16 cellular contexts compared by ENCODE assay signal in the genomic region with DNA sequence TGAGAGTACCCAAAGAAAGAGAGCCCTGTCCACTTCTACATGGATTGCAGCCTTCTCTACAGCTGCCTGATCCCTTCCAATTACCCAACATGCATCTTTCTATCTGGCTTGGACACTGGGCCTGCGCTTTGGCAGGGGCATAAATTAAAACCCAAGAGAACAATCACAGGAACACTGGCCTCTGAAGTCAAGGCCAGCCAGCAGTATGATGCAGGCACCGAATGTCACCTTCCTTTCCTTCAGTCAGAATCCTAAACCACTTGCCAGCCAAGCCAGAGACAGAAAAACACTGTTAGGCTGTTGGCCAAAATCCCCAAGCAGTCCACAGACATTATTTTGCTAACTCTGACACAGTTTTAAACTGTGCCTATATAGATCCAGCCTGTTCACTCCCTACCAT.
DNase-seq lines count a peak whose midpoint lies in the region; ATAC-seq and TF ChIP-seq lines count a peak whose summit lies in the region.
"Had no signal": no experiment of that assay in that cellular context is flagged by ENCODE, and none has a peak within 500 bp of the region (broad histone marks: within the 10 kb centered on the region; RNA-seq: fewer than 3 reads in every experiment).

No MANE protein-coding gene starts in this region.

- H3K36me3 Mint-ChIP-seq in brain = no peaks in the 10 kb centered on the region
- peaks cover 4% of the 10 kb centered on the region for H3K36me3 Mint-ChIP-seq in activated naive CD8-positive, alpha-beta T cell treated with anti-CD3 and anti-CD28 coated beads, Interleukin-2, amount 50 U/mL, for 24 hours (ENCODE audit: low read depth)
- H3K36me3 Mint-ChIP-seq: natural killer cell; stimulated activated effector memory CD8-positive, alpha-beta T cell treated with anti-CD3 and anti-CD28 coated beads, Interleukin-12 subunit alpha, Interleukin-12 subunit beta, amount 100 ng/mL, for 72 hours had no signal

- dilution Hi-C loops in IMR-90 (cut with HindIII; ENCODE audit: low sequenced_read_pairs, unreplicated experiment) = no loop called here

- H2BK20ac ChIP-seq in IMR-90 (ENCODE audit: low read depth, low read length) = peak overlapping the region; percentile 32; the same call in 1 of the 2 replicates

- no peak overlapping the region for H3K27ac ChIP-seq in IMR-90 (ENCODE audit: insufficient read depth, low read length)
- peak overlapping the region; percentile 63 for H3K27ac ChIP-seq in right cardiac atrium (ENCODE audit: low read length)

- H2BK15ac ChIP-seq in IMR-90 (ENCODE audit: low read depth, low read length) = peak overlapping the region; percentile 22; the same call in 2 of the 3 replicates

- peaks cover 8% of the 10 kb centered on the region for H3K27me3 Mint-ChIP-seq in brain
- no peaks in the 10 kb centered on the region for H3K27me3 Mint-ChIP-seq in activated naive CD8-positive, alpha-beta T cell treated with anti-CD3 and anti-CD28 coated beads, Interleukin-2, amount 50 U/mL, for 24 hours
- H3K27me3 Mint-ChIP-seq: activated naive CD8-positive, alpha-beta T cell treated with anti-CD3 and anti-CD28 coated beads, Interleukin-2, amount 10 ng/mL, durations not matched to agents 7 days and 5 days had no signal

- H3K9me1 ChIP-seq in IMR-90 (ENCODE audit: insufficient read depth, low read length) = peaks cover 4% of the 10 kb centered on the region

- H3K4me1 Mint-ChIP-seq in brain = peaks cover 7% of the 10 kb centered on the region
- H3K4me1 Mint-ChIP-seq in activated naive CD8-positive, alpha-beta T cell treated with anti-CD3 and anti-CD28 coated beads, Interleukin-2, amount 50 U/mL, for 24 hours = peaks cover 40% of the 10 kb centered on the region

- H3K27ac Mint-ChIP-seq in brain = peak overlapping the region in 3 of 5 experiments; percentile 13 to 40 (median 37)
- no peak overlapping the region for H3K27ac Mint-ChIP-seq in activated naive CD8-positive, alpha-beta T cell treated with anti-CD3 and anti-CD28 coated beads, Interleukin-2, amount 50 U/mL, for 24 hours
- H3K27ac Mint-ChIP-seq: activated naive CD8-positive, alpha-beta T cell treated with anti-CD3 and anti-CD28 coated beads, Interleukin-2, amount 10 ng/mL, durations not matched to agents 7 days and 5 days; natural killer cell; stimulated activated effector memory CD8-positive, alpha-beta T cell treated with anti-CD3 and anti-CD28 coated beads, Interleukin-12 subunit alpha, Interleukin-12 subunit beta, amount 100 ng/mL, for 72 hours had no signal

- H2AK9ac ChIP-seq in IMR-90 (replicated peaks; ENCODE audit: low read depth, low read length, poor library complexity) = no peak overlapping the region

- TF ChIP-seq CTCF in IMR-90 (conservative IDR thresholded peaks at IDR 0.05; ENCODE audit: low read depth, low read length) = no peak
- no peak for TF ChIP-seq CTCF in brain (conservative IDR thresholded peaks at IDR 0.05)
- TF ChIP-seq CTCF in BE2C (IDR thresholded peaks at IDR 0.05; ENCODE audit: low read depth, low read length) = no peak

- H3K36me3 ChIP-seq in IMR-90 (ENCODE audit: control insufficient read depth, insufficient read depth, low read length) = no peaks in the 10 kb centered on the region
- no peaks in the 10 kb centered on the region for H3K36me3 ChIP-seq in BE2C

- intact Hi-C loops in IMR-90 (cut with micrococcal nuclease) = no loop called here
- intact Hi-C loops in right cardiac atrium (cut with DNase I) = loop anchor here in 1 of 4 donors (10.0 kb wide), 1 partner anchor 106 kb away; no protein-coding TSS in a partner anchor

- no peak overlapping the region for H3K4me3 Mint-ChIP-seq in brain
- H3K4me3 Mint-ChIP-seq in activated naive CD8-positive, alpha-beta T cell treated with anti-CD3 and anti-CD28 coated beads, Interleukin-2, amount 50 U/mL, for 24 hours = no peak overlapping the region
- H3K4me3 Mint-ChIP-seq: activated naive CD8-positive, alpha-beta T cell treated with anti-CD3 and anti-CD28 coated beads, Interleukin-2, amount 10 ng/mL, durations not matched to agents 7 days and 5 days; natural killer cell; stimulated activated effector memory CD8-positive, alpha-beta T cell treated with anti-CD3 and anti-CD28 coated beads, Interleukin-12 subunit alpha, Interleukin-12 subunit beta, amount 100 ng/mL, for 72 hours had no signal

- no peak for ATAC-seq in IMR-90 (ENCODE audit: low read depth)
- ATAC-seq in right cardiac atrium = peak; percentile 94 to 95
- no peak for ATAC-seq in activated naive CD8-positive, alpha-beta T cell treated with anti-CD3 and anti-CD28 coated beads, Interleukin-2, amount 50 U/mL, for 24 hours
- ATAC-seq: natural killer cell; stimulated activated effector memory CD8-positive, alpha-beta T cell treated with anti-CD3 and anti-CD28 coated beads, Interleukin-12 subunit alpha, Interleukin-12 subunit beta, amount 100 ng/mL, for 72 hours had no signal

- no peak overlapping the region for H3K9ac ChIP-seq in IMR-90 (ENCODE audit: low read depth, low read length)

- BruUV-seq in IMR-90 (replicated peaks; lab: Mats Ljungman, UMichigan) = no TSS peak

- peak overlapping the region; percentile 74 for H2BK120ac ChIP-seq in IMR-90 (ENCODE audit: low read depth, low read length)

- H3K4ac ChIP-seq in IMR-90 (ENCODE audit: low read depth, low read length) = peak overlapping the region; percentile 48

- H4K91ac ChIP-seq in IMR-90 (ENCODE audit: insufficient read depth, low read depth, low read length) = no peak overlapping the region

- peak overlapping the region in 1 of 2 experiments; percentile 52; a peak in 1 of 4 replicates for H4K8ac ChIP-seq in IMR-90 (ENCODE audit: low read depth in 2 of 2, low read length in 2 of 2)

- no peaks in the 10 kb centered on the region for H4K20me1 ChIP-seq in IMR-90 (ENCODE audit: insufficient read depth, low read length)

- H3K79me1 ChIP-seq in IMR-90 (ENCODE audit: low read depth in 1 of 2, low read length in 2 of 2) = no peaks in the 10 kb centered on the region

- H2AK5ac ChIP-seq in IMR-90 (ENCODE audit: low read depth, low read length) = peak overlapping the region; percentile 78; the same call in 1 of the 2 replicates

- WGBS in IMR-90 (ENCODE audit: extremely low coverage in 2 of 2, insufficient read length in 1 of 2), 2 experiments = 14% methylated on average over 1 of the region's 2 CpGs; no CpG with 5 or more reads in 1 of the 2 experiments
- 15% methylated on average over 2 of the region's 2 CpGs for WGBS in right cardiac atrium

- H3K4me1 ChIP-seq in IMR-90 (ENCODE audit: control insufficient read depth, insufficient read depth, low read length) = peaks cover 13% of the 10 kb centered on the region
- peaks cover 6% of the 10 kb centered on the region for H3K4me1 ChIP-seq in right cardiac atrium (ENCODE audit: control insufficient read depth, insufficient read depth, low read length)
- no peaks in the 10 kb centered on the region for H3K4me1 ChIP-seq in BE2C

- H3K4me3 ChIP-seq in IMR-90 (ENCODE audit: insufficient read depth, low read depth, low read length) (no peak overlapping the region), right cardiac atrium (ENCODE audit: low read length) (no peak overlapping the region), BE2C (ENCODE audit: low read depth, low read length) (no peak overlapping the region)

- H3K4me2 ChIP-seq in IMR-90 (ENCODE audit: low read depth, low read length) = no peak overlapping the region

- CTCF ChIA-PET in IMR-90 (lab: Yijun Ruan, JAX) = no interaction called here

- peaks cover 4 to 15% (median 6%) of the 10 kb centered on the region in 5 experiments for H3K9me3 Mint-ChIP-seq in brain
- peaks cover 25% of the 10 kb centered on the region for H3K9me3 Mint-ChIP-seq in activated naive CD8-positive, alpha-beta T cell treated with anti-CD3 and anti-CD28 coated beads, Interleukin-2, amount 50 U/mL, for 24 hours

- TF ChIP-seq POLR2A in IMR-90 (IDR thresholded peaks at IDR 0.05; ENCODE audit: low read depth, low read length) = no peak

- H2AFZ ChIP-seq in IMR-90 (replicated peaks; ENCODE audit: low read length, poor library complexity) = no peak overlapping the region

- no peaks in the 10 kb centered on the region for H3K27me3 ChIP-seq in IMR-90 (ENCODE audit: control insufficient read depth, insufficient read depth, low read length)
- H3K27me3 ChIP-seq in right cardiac atrium (ENCODE audit: control insufficient read depth, insufficient read depth) = no peaks in the 10 kb centered on the region
- no peaks in the 10 kb centered on the region for H3K27me3 ChIP-seq in BE2C

- H3K9me3 ChIP-seq in IMR-90 (ENCODE audit: control insufficient read depth, insufficient read depth, low read length) (no peaks in the 10 kb centered on the region), right cardiac atrium (ENCODE audit: control insufficient read depth, low read length) (no peaks in the 10 kb centered on the region), BE2C (no peaks in the 10 kb centered on the region)

- TF ChIP-seq RAD21 in IMR-90 (IDR thresholded peaks at IDR 0.05; ENCODE audit: low read length) = no peak

- H3K14ac ChIP-seq in IMR-90 (replicated peaks; ENCODE audit: low read depth, low read length) = peak overlapping the region; percentile 61

- H3K23ac ChIP-seq in IMR-90 (ENCODE audit: low read depth, low read length) = peak overlapping the region; percentile 62; the same call in 1 of the 2 replicates

- H4K5ac ChIP-seq in IMR-90 (ENCODE audit: low read depth, low read length) = peak overlapping the region; percentile 67; the same call in 1 of the 2 replicates

- in situ Hi-C loops in IMR-90 (cut with MboI; ENCODE audit: low sequenced_read_pairs) = no loop called here

- H3K56ac ChIP-seq in IMR-90 (ENCODE audit: extremely low read depth, insufficient read depth, low read length) = no peak overlapping the region

- DNase-seq in IMR-90 = no peak
- peak; percentile 52 to 83 (median 72) for DNase-seq in right cardiac atrium
- DNase-seq in pulmonary artery endothelial cell (ENCODE audit: low read depth, low spot score) = peak; percentile 78
- DNase-seq in NCI-H187 treated with DMSO at 0.1 percent for 48 hours (lab: John Stamatoyannopoulos, UW) = no peak
- DNase-seq in BE2C = no peak
- no peak for DNase-seq in MV-4-11 (lab: John Stamatoyannopoulos, UW)
- no peak for DNase-seq in activated naive CD8-positive, alpha-beta T cell treated with anti-CD3 and anti-CD28 coated beads, Interleukin-2, amount 50 U/mL, for 24 hours
- DNase-seq: activated CD4-positive, alpha-beta T cell treated with anti-CD3 and anti-CD28 coated beads for 48 hours; activated naive CD8-positive, alpha-beta T cell treated with anti-CD3 and anti-CD28 coated beads, Interleukin-2, amount 10 ng/mL, durations not matched to agents 7 days and 5 days; AML-193; kidney glomerular epithelial cell; natural killer cell; NCI-H1930; NCI-H774 had no signal

- H3K18ac ChIP-seq in IMR-90 (ENCODE audit: low read depth, low read length) = peak overlapping the region; percentile 76

- POLR2A ChIA-PET in IMR-90 (lab: Charles Lee; ENCODE audit: unreplicated experiment) = no interaction called here

- H2BK5ac ChIP-seq in IMR-90 (ENCODE audit: low read depth, low read length, poor library complexity, severe bottlenecking) = peak overlapping the region; percentile 10

TF ChIP-seq in IMR-90, 13 proteins besides CTCF, POLR2A, EP300 and RAD21 (continues in another document):
- no peak for TF ChIP-seq MXI1 (IDR thresholded peaks at IDR 0.05; ENCODE audit: borderline replicate concordance, low read depth, low read length)
- TF ChIP-seq BHLHE40 (IDR thresholded peaks at IDR 0.05; ENCODE audit: low read depth, low read length) = no peak
- no peak for TF ChIP-seq MAFK (IDR thresholded peaks at IDR 0.05; ENCODE audit: low read depth, low read length)
- no peak for TF ChIP-seq CEBPB (IDR thresholded peaks at IDR 0.05; ENCODE audit: low read depth, low read length)

Comparison
In these comparisons a context has a peak if more than half of its experiments do, and no peak if none do; other contexts are left out.
1. ATAC-seq: peak in right cardiac atrium (2 of 2); none in IMR-90 (single experiment) and activated naive CD8-positive, alpha-beta T cell treated with anti-CD3 and anti-CD28 coated beads, Interleukin-2, amount 50 U/mL, for 24 hours (single experiment).
2. DNase-seq: peak in right cardiac atrium (3 of 3) and pulmonary artery endothelial cell (single experiment); none in IMR-90 (single experiment), NCI-H187 treated with DMSO at 0.1 percent for 48 hours (single experiment), BE2C (single experiment), MV-4-11 (single experiment) and activated naive CD8-positive, alpha-beta T cell treated with anti-CD3 and anti-CD28 coated beads, Interleukin-2, amount 50 U/mL, for 24 hours (single experiment).